ENCODE assay signal across 14 cellular contexts in the genomic region with DNA sequence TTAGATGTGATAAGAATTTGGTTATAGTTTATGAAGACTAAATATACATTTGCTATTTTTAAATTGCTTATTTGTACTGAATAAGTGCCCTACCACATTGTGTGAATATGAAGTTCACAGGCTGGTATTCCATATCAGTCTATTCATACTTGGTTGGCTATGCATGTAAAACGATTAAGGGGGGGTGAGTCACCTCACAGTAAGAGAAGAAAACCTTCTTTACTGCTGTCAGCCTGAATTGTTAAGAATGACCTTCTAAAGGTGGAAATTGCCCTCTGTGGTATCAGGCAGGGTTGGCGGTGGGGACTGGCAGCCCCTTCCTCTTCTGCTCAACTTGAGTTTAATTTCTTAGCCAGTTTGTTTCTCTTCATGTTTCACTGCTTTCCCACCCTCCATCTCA.
A peak's percentile ranks its signal among the peaks of the same experiment; 100 is the strongest.
DNase-seq lines count a peak whose midpoint lies in the region; ATAC-seq and TF ChIP-seq lines count a peak whose summit lies in the region.
"Had no signal": no experiment of that assay in that cellular context is flagged by ENCODE, and none has a peak within 500 bp of the region (broad histone marks: within the 10 kb centered on the region; RNA-seq: fewer than 3 reads in every experiment).

No MANE protein-coding gene starts in this region.

- peak overlapping the region; percentile 67 for H4K91ac ChIP-seq in IMR-90 (ENCODE audit: insufficient read depth, low read depth, low read length)

- no peak for TF ChIP-seq POLR2A in IMR-90 (IDR thresholded peaks at IDR 0.05; ENCODE audit: low read depth, low read length)
- no peak for TF ChIP-seq POLR2A in Peyer's patch (IDR thresholded peaks at IDR 0.05)

- peak overlapping the region; percentile 98 for H4K5ac ChIP-seq in IMR-90 (ENCODE audit: low read depth, low read length)

- intact Hi-C loops in IMR-90 (cut with micrococcal nuclease), result no loop called here
- intact Hi-C loops in mammary epithelial cell (cut with micrococcal nuclease), result loop anchor here (1.0 to 5.0 kb wide), 6 partner anchors 8 to 1067 kb away; partner anchors contain the start of gene VCAN

- H3K9me3 ChIP-seq in IMR-90 (ENCODE audit: control insufficient read depth, insufficient read depth, low read length), result peaks cover 11% of the 10 kb centered on the region; the same call in 1 of the 2 replicates
- peaks cover 8% of the 10 kb centered on the region for H3K9me3 ChIP-seq in mammary epithelial cell (replicated peaks; ENCODE audit: insufficient read depth, low read length)
- H3K9me3 ChIP-seq in Peyer's patch, result peaks cover 0 to 6% (median 0%) of the 10 kb centered on the region in 4 donors

- peak overlapping the region; percentile 69 for H2AK5ac ChIP-seq in IMR-90 (ENCODE audit: low read depth, low read length)

- CTCF ChIA-PET in IMR-90 (lab: Yijun Ruan, JAX) (no interaction called here), mammary epithelial cell (lab: Charles Lee; ENCODE audit: low non-redundant PET) (no interaction called here)

- H3K4me1 ChIP-seq in IMR-90 (ENCODE audit: control insufficient read depth, insufficient read depth, low read length) (peaks cover 9% of the 10 kb centered on the region), mammary epithelial cell (ENCODE audit: insufficient read depth, low read length) (peaks cover 25% of the 10 kb centered on the region), Peyer's patch (no peaks in the 10 kb centered on the region)

- peak; percentile 69 for ATAC-seq in IMR-90 (ENCODE audit: low read depth)
- ATAC-seq: activated T-helper 17 cell treated with anti-CD3 and anti-CD28 coated beads, Interleukin-2, amount 50 U/mL, for 72 hours had no signal

- peak overlapping the region; percentile 77 for H2BK20ac ChIP-seq in IMR-90 (ENCODE audit: low read depth, low read length)

- H3K4me3 ChIP-seq in IMR-90 (ENCODE audit: insufficient read depth, low read depth, low read length), result no peak overlapping the region
- H3K4me3 ChIP-seq in mammary epithelial cell (replicated peaks in 1 of 3; ENCODE audit: insufficient read depth in 1 of 3, low read depth in 2 of 3, low read length in 3 of 3), result no peak overlapping the region
- no peak overlapping the region for H3K4me3 ChIP-seq in Peyer's patch

- peak overlapping the region; percentile 92 for H3K4ac ChIP-seq in IMR-90 (ENCODE audit: low read depth, low read length)

- in situ Hi-C loops in ACHN (cut with HindIII; ENCODE audit: low pct_ligation_motif_present, low pct_unique_long_range_greater_than_20kb, low sequenced_read_pairs), result no loop called here
- in situ Hi-C loops in IMR-90 (cut with MboI; ENCODE audit: low sequenced_read_pairs), result no loop called here
- in situ Hi-C loops in mammary epithelial cell (cut with MboI; ENCODE audit: low sequenced_read_pairs in 2 of 2), result no loop called here
- in situ Hi-C loops in GM13976 (cut with MboI; ENCODE audit: low sequenced_read_pairs, unreplicated experiment), result no loop called here

- H4K20me1 ChIP-seq in IMR-90 (ENCODE audit: insufficient read depth, low read length) (peaks cover 2% of the 10 kb centered on the region; the same call in 1 of the 2 replicates), mammary epithelial cell (ENCODE audit: insufficient read depth, low read length) (no peaks in the 10 kb centered on the region)

- H2AK9ac ChIP-seq in IMR-90 (replicated peaks; ENCODE audit: low read depth, low read length, poor library complexity), result no peak overlapping the region

- H3K36me3 ChIP-seq in IMR-90 (ENCODE audit: control insufficient read depth, insufficient read depth, low read length) (no peaks in the 10 kb centered on the region), mammary epithelial cell (ENCODE audit: insufficient read depth, low read length) (no peaks in the 10 kb centered on the region), Peyer's patch (no peaks in the 10 kb centered on the region)

- no CpG with 5 or more reads among the region's 2 CpGs for WGBS in IMR-90 (ENCODE audit: extremely low coverage in 2 of 2, insufficient read length in 1 of 2), 2 experiments
- 11% methylated on average over 2 of the region's 2 CpGs for WGBS in mammary epithelial cell (ENCODE audit: low coverage, missing lambda C conversion rate)

- H3K23ac ChIP-seq in IMR-90 (ENCODE audit: low read depth, low read length), result peak overlapping the region; percentile 77; the same call in 1 of the 2 replicates

- dilution Hi-C loops in IMR-90 (cut with HindIII; ENCODE audit: low sequenced_read_pairs, unreplicated experiment) (no loop called here), mammary epithelial cell (cut with HindIII; ENCODE audit: low sequenced_read_pairs) (no loop called here)

- no peaks in the 10 kb centered on the region for H3K79me1 ChIP-seq in IMR-90 (ENCODE audit: low read depth in 1 of 2, low read length in 2 of 2)

- H3K9ac ChIP-seq in IMR-90 (ENCODE audit: low read depth, low read length), result 0 out of 2 replicates have a peak overlapping the region, but pooled peaks have one; percentile 34
- peak overlapping the region; percentile 97 for H3K9ac ChIP-seq in mammary epithelial cell (ENCODE audit: insufficient read depth, low read length)

- peak overlapping the region; percentile 40; the same call in 1 of the 2 replicates for H3K56ac ChIP-seq in IMR-90 (ENCODE audit: extremely low read depth, insufficient read depth, low read length)

- no peak for TF ChIP-seq RAD21 in IMR-90 (IDR thresholded peaks at IDR 0.05; ENCODE audit: low read length)

- peak overlapping the region; percentile 98 for H3K18ac ChIP-seq in IMR-90 (ENCODE audit: low read depth, low read length)

- H2BK5ac ChIP-seq in IMR-90 (ENCODE audit: low read depth, low read length, poor library complexity, severe bottlenecking), result peak overlapping the region; percentile 99

- H3K4me2 ChIP-seq in IMR-90 (ENCODE audit: low read depth, low read length), result peak overlapping the region; percentile 69
- H3K4me2 ChIP-seq in mammary epithelial cell (ENCODE audit: insufficient read depth, low read depth, low read length), result peak overlapping the region; percentile 72

- DNase-seq in ACHN (peak; percentile 62), IMR-90 (peak; percentile 87), mammary epithelial cell (peak; percentile 83), kidney tubule cell (ENCODE audit: low spot score) (peak; percentile 87), NOMO-1 treated with dmso at 0.1 percent for 144 hours (lab: John Stamatoyannopoulos, UW; ENCODE audit: unreplicated experiment) (no peak), Peyer's patch (no peak), GM13976 (ENCODE audit: low spot score) (no peak), NCI-H187 treated with DMSO at 0.1 percent for 48 hours (lab: John Stamatoyannopoulos, UW) (no peak)
- DNase-seq: activated CD4-positive, alpha-beta T cell treated with anti-CD3 and anti-CD28 coated beads, Interleukin-2, amount 10 ng/mL, durations not matched to agents 24 days and 14 days; central memory CD4-positive, alpha-beta T cell; Karpas-422; nephron progenitor cell; T-helper 1 cell had no signal

- H3K14ac ChIP-seq in IMR-90 (replicated peaks; ENCODE audit: low read depth, low read length), result peak overlapping the region; percentile 72; the same call in 1 of the 2 replicates

- peak overlapping the region; percentile 86 for H2BK120ac ChIP-seq in IMR-90 (ENCODE audit: low read depth, low read length)

- TF ChIP-seq CTCF in IMR-90 (conservative IDR thresholded peaks at IDR 0.05; ENCODE audit: low read depth, low read length) (no peak), mammary epithelial cell (conservative IDR thresholded peaks at IDR 0.05 in 1 of 2, IDR thresholded peaks at IDR 0.05 in 1 of 2; ENCODE audit: extremely low read depth in 1 of 2, insufficient read depth in 1 of 2, low read depth in 1 of 2, low read length in 2 of 2) (no peak), Peyer's patch (IDR thresholded peaks at IDR 0.05) (no peak), GM13976 (IDR thresholded peaks at IDR 0.05; ENCODE audit: borderline replicate concordance, control extremely low read depth, extremely low read depth, insufficient read depth, missing control alignments) (no peak)

- peaks cover 8% of the 10 kb centered on the region for H3K9me1 ChIP-seq in IMR-90 (ENCODE audit: insufficient read depth, low read length)

- H2AFZ ChIP-seq in IMR-90 (replicated peaks; ENCODE audit: low read length, poor library complexity) (no peak overlapping the region), mammary epithelial cell (ENCODE audit: low read depth, low read length) (peak overlapping the region; percentile 25)

- peak overlapping the region; percentile 83; the same call in 2 of the 3 replicates for H2BK15ac ChIP-seq in IMR-90 (ENCODE audit: low read depth, low read length)

- peak overlapping the region; percentile 51 to 87; a peak in 3 of 4 replicates for H4K8ac ChIP-seq in IMR-90 (ENCODE audit: low read depth in 2 of 2, low read length in 2 of 2)

- BruUV-seq in IMR-90 (replicated peaks; lab: Mats Ljungman, UMichigan) (no TSS peak), mammary epithelial cell (replicated peaks; lab: Mats Ljungman, UMichigan) (TSS peak; percentile 87)

- H3K27ac ChIP-seq in IMR-90 (ENCODE audit: insufficient read depth, low read length), result peak overlapping the region; percentile 96
- H3K27ac ChIP-seq in mammary epithelial cell (ENCODE audit: insufficient read depth, low read depth, low read length), result peak overlapping the region; percentile 100
- no peak overlapping the region for H3K27ac ChIP-seq in Peyer's patch

- no peaks in the 10 kb centered on the region for H3K79me2 ChIP-seq in mammary epithelial cell (ENCODE audit: insufficient read depth, low read length)

- no peaks in the 10 kb centered on the region for H3K27me3 ChIP-seq in IMR-90 (ENCODE audit: control insufficient read depth, insufficient read depth, low read length)
- H3K27me3 ChIP-seq in mammary epithelial cell (ENCODE audit: insufficient read depth, low read length), result no peaks in the 10 kb centered on the region
- no peaks in the 10 kb centered on the region for H3K27me3 ChIP-seq in Peyer's patch

- POLR2A ChIA-PET in IMR-90 (lab: Charles Lee; ENCODE audit: unreplicated experiment), result no interaction called here

TF ChIP-seq in IMR-90, 13 proteins besides CTCF, POLR2A, EP300 and RAD21:
- TF ChIP-seq MAFK (IDR thresholded peaks at IDR 0.05; ENCODE audit: low read depth, low read length) (no peak), NFE2L2 (IDR thresholded peaks at IDR 0.05; ENCODE audit: low read depth, low read length) (no peak), CHD1 (IDR thresholded peaks at IDR 0.05; ENCODE audit: low read depth, low read length) (0 out of 2 replicates have a peak, but pooled peaks have one; percentile 86), SMC3 (IDR thresholded peaks at IDR 0.05; ENCODE audit: low read depth, low read length) (no peak), FOS (IDR thresholded peaks at IDR 0.05; ENCODE audit: low read depth, low read length) (peak; percentile 77), RCOR1 (IDR thresholded peaks at IDR 0.05; ENCODE audit: insufficient replicate concordance, low read length) (no peak)

Comparison
In these comparisons a context has a peak if more than half of its experiments do, and no peak if none do; other contexts are left out.
1. DNase-seq: peak in ACHN (single experiment), IMR-90 (single experiment), mammary epithelial cell (single experiment) and kidney tubule cell (single experiment); none in NOMO-1 treated with dmso at 0.1 percent for 144 hours (single experiment), Peyer's patch (0 of 3), GM13976 (single experiment) and NCI-H187 treated with DMSO at 0.1 percent for 48 hours (single experiment).
2. H3K27ac ChIP-seq: peak in IMR-90 (single experiment) and mammary epithelial cell (single experiment); none in Peyer's patch (0 of 4).